In genomic region chr9:138009456-138010273, GRCh38 we compare ENCODE assay signal across 21 cellular contexts.
DNase-seq lines count a peak whose midpoint lies in the region; ATAC-seq and TF ChIP-seq lines count a peak whose summit lies in the region.
"Had no signal": no experiment of that assay in that cellular context is flagged by ENCODE, and none has a peak within 500 bp of the region (broad histone marks: within the 10 kb centered on the region; RNA-seq: fewer than 3 reads in every experiment).

No MANE protein-coding gene starts in this region.

- no peak for ATAC-seq in natural killer cell treated with Interleukin-12 subunit alpha and Interleukin-12 subunit beta and Interleukin-15 and Interleukin-18, amount 100 ng/mL, for 72 hours
- ATAC-seq in GM18867 (IDR thresholded peaks at IDR 0.05; ENCODE audit: unreplicated experiment), result no peak
- ATAC-seq: activated CD4-positive, alpha-beta T cell treated with anti-CD3 and anti-CD28 coated beads for 36 hours; activated CD8-positive, alpha-beta T cell treated with anti-CD3 and anti-CD28 coated beads, Interleukin-2, amount 10 ng/mL, durations not matched to agents 7 days and 5 days had no signal

- intact Hi-C loops in CD14-positive monocyte (cut with micrococcal nuclease), result no loop called here

- no peaks in the 10 kb centered on the region for H3K36me3 Mint-ChIP-seq in CD14-positive monocyte
- H3K36me3 Mint-ChIP-seq in chondrocyte (ENCODE audit: low read depth), result no peaks in the 10 kb centered on the region
- no peaks in the 10 kb centered on the region for H3K36me3 Mint-ChIP-seq in natural killer cell treated with Interleukin-12 subunit alpha and Interleukin-12 subunit beta and Interleukin-15 and Interleukin-18, amount 100 ng/mL, for 72 hours
- H3K36me3 Mint-ChIP-seq: CD4-positive, CD25-positive, alpha-beta regulatory T cell; IgD-negative memory B cell had no signal

- TF ChIP-seq CTCF in CD14-positive monocyte (IDR thresholded peaks at IDR 0.05) (no peak), chondrocyte (IDR thresholded peaks at IDR 0.05) (no peak)

- H3K27ac Mint-ChIP-seq in CD14-positive monocyte (peak overlapping the region in 1 of 7 donors; percentile 36), chondrocyte (ENCODE audit: unreplicated experiment) (no peak overlapping the region)
- H3K27ac Mint-ChIP-seq in natural killer cell treated with Interleukin-12 subunit alpha and Interleukin-12 subunit beta and Interleukin-15 and Interleukin-18, amount 100 ng/mL, for 72 hours, result no peak overlapping the region
- H3K27ac Mint-ChIP-seq: activated CD4-positive, alpha-beta T cell treated with anti-CD3 and anti-CD28 coated beads for 36 hours; activated CD8-positive, alpha-beta T cell treated with anti-CD3 and anti-CD28 coated beads, Interleukin-2, amount 10 ng/mL, durations not matched to agents 7 days and 5 days; activated T-cell treated with anti-CD3 and anti-CD28 coated beads, Interleukin-2, amount 50 U/mL, for 24 hours; CD4-positive, CD25-positive, alpha-beta regulatory T cell; IgD-negative memory B cell; T-helper 2 cell treated with Interferon-gamma antibody and Interleukin-4, amounts not matched to agents 5 μg/mL and 100 μg/mL, for 36 hours had no signal

- H3K4me3 Mint-ChIP-seq in CD14-positive monocyte (no peak overlapping the region), chondrocyte (ENCODE audit: unreplicated experiment) (no peak overlapping the region)
- H3K4me3 Mint-ChIP-seq in natural killer cell treated with Interleukin-12 subunit alpha and Interleukin-12 subunit beta and Interleukin-15 and Interleukin-18, amount 100 ng/mL, for 72 hours, result no peak overlapping the region
- H3K4me3 Mint-ChIP-seq: activated CD4-positive, alpha-beta T cell treated with anti-CD3 and anti-CD28 coated beads for 36 hours; activated CD8-positive, alpha-beta T cell treated with anti-CD3 and anti-CD28 coated beads, Interleukin-2, amount 10 ng/mL, durations not matched to agents 7 days and 5 days; activated T-cell treated with anti-CD3 and anti-CD28 coated beads, Interleukin-2, amount 50 U/mL, for 24 hours; brain; CD4-positive, CD25-positive, alpha-beta regulatory T cell; T-helper 2 cell treated with Interferon-gamma antibody and Interleukin-4, amounts not matched to agents 5 μg/mL and 100 μg/mL, for 36 hours had no signal

- H3K27me3 Mint-ChIP-seq in CD14-positive monocyte (ENCODE audit: low read depth in 3 of 3) (peaks cover 0 to 21% (median 1%) of the 10 kb centered on the region in 3 donors), chondrocyte (ENCODE audit: low read depth) (peaks cover 19% of the 10 kb centered on the region)
- peaks cover 3 to 6% of the 10 kb centered on the region in 2 donors for H3K27me3 Mint-ChIP-seq in natural killer cell treated with Interleukin-12 subunit alpha and Interleukin-12 subunit beta and Interleukin-15 and Interleukin-18, amount 100 ng/mL, for 72 hours
- H3K27me3 Mint-ChIP-seq: activated T-cell treated with anti-CD3 and anti-CD28 coated beads, Interleukin-2, amount 50 U/mL, for 24 hours; CD4-positive, CD25-positive, alpha-beta regulatory T cell; IgD-negative memory B cell had no signal

- H3K4me1 Mint-ChIP-seq in CD14-positive monocyte, result no peaks in the 10 kb centered on the region
- no peaks in the 10 kb centered on the region for H3K4me1 Mint-ChIP-seq in chondrocyte (ENCODE audit: low read depth)
- no peaks in the 10 kb centered on the region for H3K4me1 Mint-ChIP-seq in natural killer cell treated with Interleukin-12 subunit alpha and Interleukin-12 subunit beta and Interleukin-15 and Interleukin-18, amount 100 ng/mL, for 72 hours (ENCODE audit: low read depth in 2 of 2)
- H3K4me1 Mint-ChIP-seq: activated CD4-positive, alpha-beta T cell treated with anti-CD3 and anti-CD28 coated beads for 36 hours had no signal

- H3K9me3 Mint-ChIP-seq in CD14-positive monocyte (no peaks in the 10 kb centered on the region), chondrocyte (ENCODE audit: low read depth) (no peaks in the 10 kb centered on the region)
- H3K9me3 Mint-ChIP-seq in natural killer cell treated with Interleukin-12 subunit alpha and Interleukin-12 subunit beta and Interleukin-15 and Interleukin-18, amount 100 ng/mL, for 72 hours, result no peaks in the 10 kb centered on the region
- H3K9me3 Mint-ChIP-seq: activated T-cell treated with anti-CD3 and anti-CD28 coated beads, Interleukin-2, amount 50 U/mL, for 24 hours; brain; IgD-negative memory B cell; T-helper 2 cell treated with Interferon-gamma antibody and Interleukin-4, amounts not matched to agents 5 μg/mL and 100 μg/mL, for 36 hours had no signal

- peak; percentile 6 for DNase-seq in AG20443 (ENCODE audit: low spot score)
- peak; percentile 30 for DNase-seq in CD14-positive monocyte (ENCODE audit: low spot score)
- DNase-seq in chondrocyte (ENCODE audit: low spot score), result peak; percentile 88
- DNase-seq in natural killer cell treated with Interleukin-12 subunit alpha and Interleukin-12 subunit beta and Interleukin-15 and Interleukin-18, amount 100 ng/mL, for 72 hours (ENCODE audit: low spot score), result peak; percentile 3
- DNase-seq in SK-N-DZ (ENCODE audit: low spot score), result no peak
- DNase-seq in activated T-cell treated with anti-CD3 and anti-CD28 coated beads, Interleukin-2, amount 50 U/mL, for 48 hours, result no peak
- DNase-seq in AG08395 (ENCODE audit: low spot score), result no peak
- DNase-seq: activated CD4-positive, alpha-beta T cell treated with anti-CD3 and anti-CD28 coated beads for 36 hours; activated CD8-positive, alpha-beta T cell treated with anti-CD3 and anti-CD28 coated beads, Interleukin-2, amount 10 ng/mL, durations not matched to agents 7 days and 5 days; activated naive CD4-positive, alpha-beta T cell treated with Interleukin-2 at 50 U/mL for 16 hours; activated T-cell treated with anti-CD3 and anti-CD28 coated beads, Interleukin-2, amount 50 U/mL, for 24 hours; CD4-positive, CD25-positive, alpha-beta regulatory T cell; NCI-H1092 treated with DMSO at 0.1 percent for 48 hours; NCI-H1930; NCI-H226; stimulated activated CD4-positive, alpha-beta T cell treated with anti-CD3 and anti-CD28 coated beads, Interleukin-15, amount 100 ng/mL, for 24 hours; stimulated activated naive CD4-positive, alpha-beta T cell had no signal

Comparison
In these comparisons a context has a peak if more than half of its experiments do, and no peak if none do; other contexts are left out.
1. DNase-seq: peak in AG20443 (single experiment), CD14-positive monocyte (single experiment), chondrocyte (single experiment) and natural killer cell treated with Interleukin-12 subunit alpha and Interleukin-12 subunit beta and Interleukin-15 and Interleukin-18, amount 100 ng/mL, for 72 hours (single experiment); none in SK-N-DZ (single experiment), activated T-cell treated with anti-CD3 and anti-CD28 coated beads, Interleukin-2, amount 50 U/mL, for 48 hours (0 of 2) and AG08395 (single experiment).